In genomic region chr11:456533-456932, GRCh38 we compare ENCODE assay signal across 13 cellular contexts. TPM values are rescaled to one million over a fixed set of nuclear protein-coding genes. Genes with fewer than 3 reads are reported as not detected.
DNase-seq lines count a peak whose midpoint lies in the region; ATAC-seq and TF ChIP-seq lines count a peak whose summit lies in the region.
"Had no signal": no experiment of that assay in that cellular context is flagged by ENCODE, and none has a peak within 500 bp of the region (broad histone marks: within the 10 kb centered on the region; RNA-seq: fewer than 3 reads in every experiment).

No MANE protein-coding gene starts in this region.

- H3K36me3 ChIP-seq in CD4-positive, CD25-positive, alpha-beta regulatory T cell (ENCODE audit: control insufficient read depth, insufficient read depth, low read length): peaks cover 13% of the 10 kb centered on the region

- POLR2A ChIA-PET in activated CD8-positive, alpha-beta T cell treated with anti-CD3 and anti-CD28 coated beads for 36 hours (lab: Charles Lee): interaction anchor here (0.6 to 1.6 kb wide), 2 partner anchors 9 to 40 kb away, joined by 3 to 4 read pairs; no protein-coding TSS in a partner anchor

- no peaks in the 10 kb centered on the region for H3K27me3 ChIP-seq in CD4-positive, CD25-positive, alpha-beta regulatory T cell (ENCODE audit: control insufficient read depth, insufficient read depth, low read length)

- H3K9me3 ChIP-seq in CD4-positive, CD25-positive, alpha-beta regulatory T cell (ENCODE audit: control insufficient read depth in 2 of 2, low read length in 2 of 2): no peaks in the 10 kb centered on the region

- TF ChIP-seq CTCF in activated CD8-positive, alpha-beta T cell treated with anti-CD3 and anti-CD28 coated beads for 36 hours (IDR thresholded peaks at IDR 0.05): no peak

- no peaks in the 10 kb centered on the region for H3K9me3 Mint-ChIP-seq in CD4-positive, CD25-positive, alpha-beta regulatory T cell
- no peaks in the 10 kb centered on the region for H3K9me3 Mint-ChIP-seq in activated CD8-positive, alpha-beta T cell treated with anti-CD3 and anti-CD28 coated beads for 36 hours
- H3K9me3 Mint-ChIP-seq in naive B cell: no peaks in the 10 kb centered on the region

- peak overlapping the region; percentile 66 to 84 (median 80) for H3K4me3 Mint-ChIP-seq in CD4-positive, CD25-positive, alpha-beta regulatory T cell
- no peak overlapping the region for H3K4me3 Mint-ChIP-seq in activated CD8-positive, alpha-beta T cell treated with anti-CD3 and anti-CD28 coated beads for 36 hours
- H3K4me3 Mint-ChIP-seq in naive B cell: peak overlapping the region in 3 of 8 donors; percentile 25 to 59 (median 57)

- intact Hi-C loops in activated CD8-positive, alpha-beta T cell treated with anti-CD3 and anti-CD28 coated beads for 36 hours (cut with micrococcal nuclease): no loop called here

- no peaks in the 10 kb centered on the region for H3K27me3 Mint-ChIP-seq in CD4-positive, CD25-positive, alpha-beta regulatory T cell
- no peaks in the 10 kb centered on the region for H3K27me3 Mint-ChIP-seq in activated CD8-positive, alpha-beta T cell treated with anti-CD3 and anti-CD28 coated beads for 36 hours
- H3K27me3 Mint-ChIP-seq in naive B cell: no peaks in the 10 kb centered on the region

- peak overlapping the region; percentile 31 for H3K4me3 ChIP-seq in CD4-positive, CD25-positive, alpha-beta regulatory T cell (ENCODE audit: low read depth, low read length)
- H3K4me3 ChIP-seq: smooth muscle cell had no signal

- peaks cover 4% of the 10 kb centered on the region for H3K36me3 Mint-ChIP-seq in CD4-positive, CD25-positive, alpha-beta regulatory T cell
- peaks cover 27% of the 10 kb centered on the region for H3K36me3 Mint-ChIP-seq in activated CD8-positive, alpha-beta T cell treated with anti-CD3 and anti-CD28 coated beads for 36 hours (ENCODE audit: low read depth)
- no peaks in the 10 kb centered on the region for H3K36me3 Mint-ChIP-seq in naive B cell

- peak; percentile 46 to 69 for ATAC-seq in CD4-positive, CD25-positive, alpha-beta regulatory T cell (ENCODE audit: low read depth in 2 of 2)
- peak; percentile 62 for ATAC-seq in GM19455 (IDR thresholded peaks at IDR 0.05; ENCODE audit: unreplicated experiment)
- peak; percentile 88 for ATAC-seq in activated CD8-positive, alpha-beta T cell treated with anti-CD3 and anti-CD28 coated beads for 36 hours
- ATAC-seq in naive B cell (ENCODE audit: low read depth in 2 of 2): peak; percentile 43 to 71
- no peak for ATAC-seq in GM21619 (IDR thresholded peaks at IDR 0.05; ENCODE audit: unreplicated experiment)
- no peak for ATAC-seq in HG02981 (IDR thresholded peaks at IDR 0.05; ENCODE audit: unreplicated experiment)

- H3K4me1 Mint-ChIP-seq in CD4-positive, CD25-positive, alpha-beta regulatory T cell: peaks cover 6 to 31% (median 18%) of the 10 kb centered on the region in 4 donors
- peaks cover 34% of the 10 kb centered on the region for H3K4me1 Mint-ChIP-seq in activated CD8-positive, alpha-beta T cell treated with anti-CD3 and anti-CD28 coated beads for 36 hours (ENCODE audit: low read depth)
- H3K4me1 Mint-ChIP-seq in naive B cell: peaks cover 25 to 40% (median 39%) of the 10 kb centered on the region in 3 donors

- H3K27ac ChIP-seq in CD4-positive, CD25-positive, alpha-beta regulatory T cell (ENCODE audit: insufficient read depth, low read length, poor library complexity, severe bottlenecking): peak overlapping the region; percentile 24

- DNase-seq in CD4-positive, CD25-positive, alpha-beta regulatory T cell: peak in 2 of 3 donors; percentile 35 to 55
- peak; percentile 69 for DNase-seq in activated CD8-positive, alpha-beta T cell treated with anti-CD3 and anti-CD28 coated beads for 36 hours
- DNase-seq in naive B cell (no peak), C1 segment of cervical spinal cord (lab: John Stamatoyannopoulos, UW) (no peak), retina (no peak)
- DNase-seq: effector CD4-positive, alpha-beta T cell; hippocampal formation; MV-4-11; NCI-H524 treated with DMSO at 0.1 percent for 48 hours had no signal

- peaks cover 16% of the 10 kb centered on the region for H3K4me1 ChIP-seq in CD4-positive, CD25-positive, alpha-beta regulatory T cell (ENCODE audit: control insufficient read depth, insufficient read depth, low read length, poor library complexity, severe bottlenecking)

- CTCF ChIA-PET in activated CD8-positive, alpha-beta T cell treated with anti-CD3 and anti-CD28 coated beads for 36 hours (lab: Charles Lee): interaction anchor here (0.8 to 1.8 kb wide), 4 partner anchors 8 to 62 kb away, joined by 3 to 12 read pairs (median 3); no protein-coding TSS in a partner anchor

- peak overlapping the region; percentile 66 to 91 (median 90) for H3K27ac Mint-ChIP-seq in CD4-positive, CD25-positive, alpha-beta regulatory T cell
- H3K27ac Mint-ChIP-seq in activated CD8-positive, alpha-beta T cell treated with anti-CD3 and anti-CD28 coated beads for 36 hours: peak overlapping the region; percentile 82
- peak overlapping the region in 3 of 6 donors; percentile 52 to 70 (median 63) for H3K27ac Mint-ChIP-seq in naive B cell

RNA-seq across cellular contexts. Expression of gene PTDSS2, which starts 6.5 kb away (rescaled TPM):
- 19.3 TPM for total RNA-seq in CD4-positive, CD25-positive, alpha-beta regulatory T cell
- 1 to 10 TPM; 6.1 to 8.3 (median 6.8) TPM for polyA plus RNA-seq in CD4-positive, CD25-positive, alpha-beta regulatory T cell
- 10 to 100 TPM; 17.4 to 18.0 TPM for total RNA-seq in activated CD8-positive, alpha-beta T cell treated with anti-CD3 and anti-CD28 coated beads for 36 hours
- polyA plus RNA-seq in naive B cell (ENCODE audit: low read depth in 6 of 6): 10 to 100 TPM in 4 of 6 donors, 1 to 10 TPM in 2; 5.5 to 12.3 (median 10.3) TPM

RNA-seq across cellular contexts. Expression of gene ANO9, which starts 14.7 kb away (rescaled TPM):
- total RNA-seq in CD4-positive, CD25-positive, alpha-beta regulatory T cell: 153 TPM
- polyA plus RNA-seq in CD4-positive, CD25-positive, alpha-beta regulatory T cell: 10 to 100 TPM in 3 of 4 donors, 1 to 10 TPM in 1; 8.9 to 16.4 (median 12.3) TPM
- 10 to 100 TPM; 28.2 to 29.0 TPM for total RNA-seq in activated CD8-positive, alpha-beta T cell treated with anti-CD3 and anti-CD28 coated beads for 36 hours
- 1 to 10 TPM in 5 of 6 donors, not detected in 1; 1.9 to 4.5 (median 3.4) TPM for polyA plus RNA-seq in naive B cell (ENCODE audit: low read depth in 6 of 6)

RNA-seq across cellular contexts. Expression of gene SIGIRR, which starts 41.7 kb away (rescaled TPM):
- 387 TPM for total RNA-seq in CD4-positive, CD25-positive, alpha-beta regulatory T cell
- polyA plus RNA-seq in CD4-positive, CD25-positive, alpha-beta regulatory T cell: 100 to 1,000 TPM; 213 to 274 (median 220) TPM
- total RNA-seq in activated CD8-positive, alpha-beta T cell treated with anti-CD3 and anti-CD28 coated beads for 36 hours: 10 to 100 TPM; 33.9 to 35.0 TPM
- polyA plus RNA-seq in naive B cell (ENCODE audit: low read depth in 6 of 6): 10 to 100 TPM; 30.4 to 72.0 (median 53.5) TPM

RNA-seq across cellular contexts. Expression of gene RNH1, which starts 50.5 kb away (rescaled TPM):
- total RNA-seq in CD4-positive, CD25-positive, alpha-beta regulatory T cell: 112 TPM
- 100 to 1,000 TPM; 126 to 155 (median 133) TPM for polyA plus RNA-seq in CD4-positive, CD25-positive, alpha-beta regulatory T cell
- total RNA-seq in activated CD8-positive, alpha-beta T cell treated with anti-CD3 and anti-CD28 coated beads for 36 hours: 100 to 1,000 TPM; 105 to 110 TPM
- 100 to 1,000 TPM in 4 of 6 donors, 10 to 100 TPM in 2; 73.2 to 132 (median 114) TPM for polyA plus RNA-seq in naive B cell (ENCODE audit: low read depth in 6 of 6)

Comparison
In these comparisons a context has a peak if more than half of its experiments do, and no peak if none do; other contexts are left out.
1. ATAC-seq: peak in CD4-positive, CD25-positive, alpha-beta regulatory T cell (2 of 2), GM19455 (single experiment), activated CD8-positive, alpha-beta T cell treated with anti-CD3 and anti-CD28 coated beads for 36 hours (single experiment) and naive B cell (2 of 2); none in GM21619 (single experiment) and HG02981 (single experiment).
2. DNase-seq: peak in CD4-positive, CD25-positive, alpha-beta regulatory T cell (2 of 3) and activated CD8-positive, alpha-beta T cell treated with anti-CD3 and anti-CD28 coated beads for 36 hours (single experiment); none in naive B cell (single experiment), C1 segment of cervical spinal cord (0 of 14) and retina (single experiment).
3. RNA of gene SIGIRR, which starts 41.7 kb away (total RNA-seq): 387 TPM in CD4-positive, CD25-positive, alpha-beta regulatory T cell (single experiment); 33.9 to 35.0 TPM in activated CD8-positive, alpha-beta T cell treated with anti-CD3 and anti-CD28 coated beads for 36 hours; every median in the first group is over 10 times any median in the second.